In the genomic region with DNA sequence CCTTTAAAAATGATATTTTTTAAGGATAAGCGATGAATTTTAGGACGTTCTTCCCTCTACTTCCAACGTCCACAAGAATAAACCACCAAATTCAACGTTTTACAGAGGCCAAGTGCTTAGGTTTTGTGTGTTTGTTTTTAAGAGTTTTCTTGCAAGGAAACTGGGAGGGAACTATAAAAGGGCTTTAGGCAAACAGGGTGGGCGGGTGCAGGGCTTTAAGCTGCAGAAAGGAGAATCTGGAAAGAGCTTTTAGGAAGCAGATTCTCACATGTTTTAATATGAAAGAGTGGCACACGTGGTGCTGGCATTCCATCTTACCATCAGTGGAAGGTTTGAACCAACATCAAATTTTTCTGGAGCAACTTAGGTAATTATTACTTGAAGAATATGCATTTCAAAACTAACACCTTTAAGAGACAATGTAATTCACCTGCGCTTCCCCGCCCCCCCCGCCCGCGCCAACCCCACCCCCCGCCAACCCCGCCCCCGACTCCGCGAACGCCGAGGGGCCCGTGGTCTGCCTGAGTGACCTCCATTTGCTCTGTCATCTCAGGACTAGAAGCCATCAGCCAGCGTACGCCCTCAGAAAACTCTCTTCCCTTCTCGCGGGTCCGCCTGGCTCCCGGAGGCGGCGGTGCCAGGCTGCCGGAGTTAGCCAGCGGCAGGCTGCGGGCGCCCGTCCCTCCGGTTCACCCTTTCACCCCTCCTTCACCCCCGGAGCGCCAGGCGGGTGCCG, we compare ENCODE assay signal across 8 cellular contexts. TPM values are rescaled to one million over a fixed set of nuclear protein-coding genes. Genes with fewer than 3 reads are reported as not detected.
DNase-seq lines count a peak whose midpoint lies in the region; ATAC-seq lines count a peak whose summit lies in the region.

No MANE protein-coding gene starts in this region.

- H3K27ac Mint-ChIP-seq in activated CD4-positive, alpha-beta T cell treated with anti-CD3 and anti-CD28 coated beads for 36 hours, result peak overlapping the region; percentile 97

- no peaks in the 10 kb centered on the region for H3K27me3 Mint-ChIP-seq in activated CD4-positive, alpha-beta T cell treated with anti-CD3 and anti-CD28 coated beads for 36 hours

- CTCF ChIA-PET in activated CD4-positive, alpha-beta T cell treated with anti-CD3 and anti-CD28 coated beads for 36 hours (lab: Charles Lee), result interaction anchor here (1.0 to 4.3 kb wide), 7 partner anchors 10 to 71 kb away, joined by 3 to 38 read pairs (median 5); no protein-coding TSS in a partner anchor

- peaks cover 8% of the 10 kb centered on the region for H3K36me3 Mint-ChIP-seq in activated CD4-positive, alpha-beta T cell treated with anti-CD3 and anti-CD28 coated beads for 36 hours (ENCODE audit: low read depth)

- peak; percentile 26 for DNase-seq in activated CD4-positive, alpha-beta T cell treated with anti-CD3 and anti-CD28 coated beads for 36 hours
- DNase-seq in activated CD4-positive, alpha-beta T cell treated with anti-CD3 and anti-CD28 coated beads for 48 hours, result no peak
- peak; percentile 36 for DNase-seq in SW480 (ENCODE audit: low spot score)
- peak; percentile 29 for DNase-seq in fibroblast of peridontal ligament (ENCODE audit: extremely low read depth)
- DNase-seq in posterior vena cava (ENCODE audit: low spot score), result peak; percentile 58
- DNase-seq in NCI-H2081 (lab: John Stamatoyannopoulos, UW), result no peak

- peak; percentile 20 for ATAC-seq in activated CD4-positive, alpha-beta T cell treated with anti-CD3 and anti-CD28 coated beads for 36 hours
- ATAC-seq in HG02759 (IDR thresholded peaks at IDR 0.05; ENCODE audit: unreplicated experiment) (peak; percentile 16), HG03439 (IDR thresholded peaks at IDR 0.05; ENCODE audit: unreplicated experiment) (no peak)

- POLR2A ChIA-PET in activated CD4-positive, alpha-beta T cell treated with anti-CD3 and anti-CD28 coated beads for 36 hours (lab: Charles Lee), result interaction anchor here (1.0 to 2.2 kb wide), 4 partner anchors 9 to 61 kb away, joined by 3 to 5 read pairs (median 4); no protein-coding TSS in a partner anchor

- H3K4me1 Mint-ChIP-seq in activated CD4-positive, alpha-beta T cell treated with anti-CD3 and anti-CD28 coated beads for 36 hours, result peaks cover 39% of the 10 kb centered on the region

- intact Hi-C loops in activated CD4-positive, alpha-beta T cell treated with anti-CD3 and anti-CD28 coated beads for 36 hours (cut with DNase I, micrococcal nuclease), result loop anchor here (1.0 to 10.0 kb wide), 10 partner anchors 25 to 1210 kb away; partner anchors contain the start of gene CCDC125 (in 1 of the 2)
- intact Hi-C loops in posterior vena cava (cut with DNase I), result no loop called here

- H3K4me3 Mint-ChIP-seq in activated CD4-positive, alpha-beta T cell treated with anti-CD3 and anti-CD28 coated beads for 36 hours, result peak overlapping the region; percentile 83

- H3K9me3 Mint-ChIP-seq in activated CD4-positive, alpha-beta T cell treated with anti-CD3 and anti-CD28 coated beads for 36 hours (ENCODE audit: low read depth), result peaks cover 22% of the 10 kb centered on the region

RNA-seq across cellular contexts. Expression of gene PIK3R1, which starts 0.9 kb away (rescaled TPM):
- 10 to 100 TPM; 40.0 to 49.0 TPM for total RNA-seq in activated CD4-positive, alpha-beta T cell treated with anti-CD3 and anti-CD28 coated beads for 36 hours
- total RNA-seq in posterior vena cava, result 100 to 1,000 TPM in 1 of 2 donors, 10 to 100 TPM in 1; 65.2 to 172 TPM

Comparison
In these comparisons a context has a peak if more than half of its experiments do, and no peak if none do; other contexts are left out.
1. DNase-seq: peak in activated CD4-positive, alpha-beta T cell treated with anti-CD3 and anti-CD28 coated beads for 36 hours (single experiment), SW480 (single experiment), fibroblast of peridontal ligament (single experiment) and posterior vena cava (single experiment); none in activated CD4-positive, alpha-beta T cell treated with anti-CD3 and anti-CD28 coated beads for 48 hours (single experiment) and NCI-H2081 (0 of 2).
2. intact Hi-C loops: an anchor here in activated CD4-positive, alpha-beta T cell treated with anti-CD3 and anti-CD28 coated beads for 36 hours (1.0 to 10.0 kb wide); none called in posterior vena cava.